In the genomic region with DNA sequence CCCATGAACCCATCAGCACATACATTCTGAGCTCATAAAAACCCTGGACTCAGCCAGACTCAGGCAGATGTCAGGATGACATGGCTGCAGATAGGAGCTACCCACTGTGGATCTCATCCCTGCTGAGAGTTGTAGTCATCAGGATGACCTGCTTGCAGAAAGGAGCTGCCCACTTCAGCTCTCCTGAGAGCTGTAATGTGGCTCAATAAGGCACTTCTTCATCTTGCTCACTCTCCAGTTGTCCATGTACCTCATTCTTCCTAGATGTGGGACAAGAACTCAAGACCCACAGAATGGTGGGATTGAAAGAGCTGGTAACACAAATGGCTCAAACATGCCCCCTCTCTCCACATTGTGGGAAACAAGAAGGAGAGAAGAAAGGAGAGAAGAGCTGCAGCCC, we compare ENCODE assay signal across 20 cellular contexts. TPM values are rescaled to one million over a fixed set of nuclear protein-coding genes. Genes with fewer than 3 reads are reported as not detected.
DNase-seq lines count a peak whose midpoint lies in the region; FAIRE-seq and TF ChIP-seq lines count a peak whose summit lies in the region.
"Had no signal": no experiment of that assay in that cellular context is flagged by ENCODE, and none has a peak within 500 bp of the region (broad histone marks: within the 10 kb centered on the region; RNA-seq: fewer than 3 reads in every experiment).

No MANE protein-coding gene starts in this region.

- no peak overlapping the region for H3K4me3 ChIP-seq in NB4 (ENCODE audit: low read depth, low read length)
- no peak overlapping the region for H3K4me3 ChIP-seq in CD4-positive, alpha-beta memory T cell (ENCODE audit: low read length in 2 of 2)
- H3K4me3 ChIP-seq: BLaER1, GM12878, GM23248 had no signal

- H3K27ac ChIP-seq in caudate nucleus (ENCODE audit: low read depth, low read length) (peak overlapping the region; percentile 27), layer of hippocampus (ENCODE audit: low read depth, low read length) (peak overlapping the region; percentile 75)
- H3K27ac ChIP-seq in CD4-positive, alpha-beta memory T cell (ENCODE audit: low read depth, low read length), result no peak overlapping the region
- H3K27ac ChIP-seq: BLaER1, GM23248 had no signal

- H3K4me1 Mint-ChIP-seq in CD4-positive, alpha-beta memory T cell, result no peaks in the 10 kb centered on the region
- H3K4me1 Mint-ChIP-seq: CD14-positive monocyte had no signal

- no peak for FAIRE-seq in RCC 7860 (lab: Jason Lieb, UNC)
- FAIRE-seq: GM12878, H54, HTR-8/SVneo had no signal

- H3K27me3 Mint-ChIP-seq in CD4-positive, alpha-beta memory T cell, result no peaks in the 10 kb centered on the region

- peak; percentile 2 for DNase-seq in NB4 (ENCODE audit: low read depth)
- no peak for DNase-seq in caudate nucleus (lab: John Stamatoyannopoulos, UW)
- no peak for DNase-seq in CD4-positive, alpha-beta memory T cell
- no peak for DNase-seq in RCC 7860 (ENCODE audit: low spot score)
- no peak for DNase-seq in cerebellar nuclear complex (lab: John Stamatoyannopoulos, UW)
- no peak for DNase-seq in T-helper 1 cell
- DNase-seq: 8988T; Calu3; CD8-positive, alpha-beta T cell; DMS79 treated with DMSO at 0.1 percent for 48 hours; GF-D8; GM23248; HCEC 1CT; IMR-90 had no signal

- POLR2A ChIA-PET in CD4-positive, alpha-beta memory T cell (lab: Charles Lee; ENCODE audit: partially characterized antibody), result no interaction called here

- CTCF ChIA-PET in CD4-positive, alpha-beta memory T cell (lab: Charles Lee; ENCODE audit: partially characterized antibody), result no interaction called here

- no peaks in the 10 kb centered on the region for H3K36me3 ChIP-seq in CD4-positive, alpha-beta memory T cell (ENCODE audit: insufficient read depth, low read length)
- H3K36me3 ChIP-seq: BLaER1 had no signal

- TF ChIP-seq POLR2A in NB4 (IDR thresholded peaks at IDR 0.05; ENCODE audit: extremely low read depth, insufficient read length), result no peak

- intact Hi-C loops in CD4-positive, alpha-beta memory T cell (cut with micrococcal nuclease), result no loop called here

- no peak overlapping the region for H3K27ac Mint-ChIP-seq in CD4-positive, alpha-beta memory T cell
- H3K27ac Mint-ChIP-seq: CD14-positive monocyte; CD8-positive, alpha-beta T cell had no signal

- H3K27me3 ChIP-seq in layer of hippocampus (ENCODE audit: control insufficient read depth, insufficient read depth, low read length), result no peaks in the 10 kb centered on the region
- H3K27me3 ChIP-seq in CD4-positive, alpha-beta memory T cell (ENCODE audit: insufficient read depth, low read length), result no peaks in the 10 kb centered on the region
- H3K27me3 ChIP-seq: BLaER1 had no signal

- H3K9me3 Mint-ChIP-seq in CD4-positive, alpha-beta memory T cell, result no peaks in the 10 kb centered on the region

- H3K4me3 Mint-ChIP-seq in CD4-positive, alpha-beta memory T cell, result no peak overlapping the region
- H3K4me3 Mint-ChIP-seq: CD14-positive monocyte; CD8-positive, alpha-beta T cell had no signal

- no peak for TF ChIP-seq CTCF in NB4 (IDR thresholded peaks at IDR 0.05; ENCODE audit: low read depth, low read length)

- H3K4me1 ChIP-seq in CD4-positive, alpha-beta memory T cell (ENCODE audit: insufficient read depth, low read length), result no peaks in the 10 kb centered on the region
- H3K4me1 ChIP-seq: BLaER1 had no signal

- no peaks in the 10 kb centered on the region for H3K36me3 Mint-ChIP-seq in CD4-positive, alpha-beta memory T cell
- H3K36me3 Mint-ChIP-seq: CD14-positive monocyte; CD8-positive, alpha-beta T cell had no signal

- no peaks in the 10 kb centered on the region for H3K9me3 ChIP-seq in CD4-positive, alpha-beta memory T cell (ENCODE audit: control insufficient read depth in 1 of 2, low read length in 2 of 2)

RNA-seq across cellular contexts. Expression of gene SLITRK1, which starts 58.2 kb away (rescaled TPM):
- total RNA-seq in CD4-positive, alpha-beta memory T cell, result not detected
- polyA plus RNA-seq in CD4-positive, alpha-beta memory T cell, result not detected
- total RNA-seq: Calu3; CD8-positive, alpha-beta T cell; GM23248 had no signal
- polyA plus RNA-seq: CD14-positive monocyte had no signal
